20 cellular contexts compared by ENCODE assay signal in the genomic region with DNA sequence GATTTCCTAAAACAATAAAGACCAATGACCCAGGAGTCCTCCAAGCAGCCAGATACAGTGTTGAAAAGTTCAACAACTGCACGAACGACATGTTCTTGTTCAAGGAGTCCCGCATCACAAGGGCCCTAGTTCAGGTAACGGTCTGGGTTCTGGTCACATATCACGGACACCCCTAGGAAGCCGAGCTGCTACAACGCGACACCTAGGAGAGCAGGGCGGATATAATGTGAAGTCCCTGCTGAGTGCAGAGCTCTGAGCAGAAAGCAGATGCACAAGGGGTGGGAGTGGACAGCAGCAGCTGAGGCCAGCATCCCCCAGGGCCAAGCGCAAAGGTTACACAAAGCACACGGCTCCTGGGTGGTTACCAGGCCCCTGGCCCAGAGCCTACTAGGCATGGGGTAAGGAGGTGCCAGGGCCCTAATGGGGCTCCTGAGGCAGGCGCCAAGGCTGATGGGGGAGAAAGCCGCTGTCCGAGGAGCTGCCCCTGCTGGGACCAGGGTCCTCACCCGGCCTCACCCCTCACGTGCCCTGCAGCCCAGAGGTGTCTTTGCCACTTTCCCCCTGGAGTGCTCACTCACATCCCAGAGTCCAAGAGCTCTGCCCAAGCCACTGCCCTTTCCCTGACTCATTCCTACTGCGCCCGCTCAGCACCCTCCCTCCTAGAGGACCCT. TPM values are rescaled to one million over a fixed set of nuclear protein-coding genes. Genes with fewer than 3 reads are reported as not detected.
DNase-seq lines count a peak whose midpoint lies in the region; ATAC-seq and TF ChIP-seq lines count a peak whose summit lies in the region.
"Had no signal": no experiment of that assay in that cellular context is flagged by ENCODE, and none has a peak within 500 bp of the region (broad histone marks: within the 10 kb centered on the region; RNA-seq: fewer than 3 reads in every experiment).

No MANE protein-coding gene starts in this region.

- no peak overlapping the region for H3K23ac ChIP-seq in H9 (ENCODE audit: insufficient read length, low read depth, low read length)

- H3K4me3 ChIP-seq in tibial nerve = no peak overlapping the region
- H3K4me3 ChIP-seq: breast epithelium, dorsolateral prefrontal cortex, ovary had no signal

- no peak overlapping the region for H2AFZ ChIP-seq in H9 (ENCODE audit: low read length)

- H3K56ac ChIP-seq in H9 (ENCODE audit: insufficient read length, low read depth, low read length) = no peak overlapping the region

- no peak overlapping the region for H3K14ac ChIP-seq in H9 (ENCODE audit: insufficient read depth, low read length)

- no peaks in the 10 kb centered on the region for H3K27me3 ChIP-seq in H9 (ENCODE audit: insufficient read depth, low read length)
- H3K27me3 ChIP-seq in tibial nerve = no peaks in the 10 kb centered on the region
- H3K27me3 ChIP-seq: breast epithelium, dorsolateral prefrontal cortex, ovary had no signal

- H3K4ac ChIP-seq in H9 (ENCODE audit: low read depth, low read length) = no peak overlapping the region

- H3K9me3 Mint-ChIP-seq in activated CD4-positive, alpha-beta T cell treated with anti-CD3 and anti-CD28 coated beads, Interleukin-2, amount 10 ng/mL, durations not matched to agents 24 days and 14 days = no peaks in the 10 kb centered on the region
- no peaks in the 10 kb centered on the region for H3K9me3 Mint-ChIP-seq in activated CD4-positive, alpha-beta T cell treated with anti-CD3 and anti-CD28 coated beads for 36 hours (ENCODE audit: low read depth)
- H3K9me3 Mint-ChIP-seq in H9 = no peaks in the 10 kb centered on the region; a peak in 1 of 5 replicates
- no peaks in the 10 kb centered on the region for H3K9me3 Mint-ChIP-seq in effector memory CD8-positive, alpha-beta T cell
- H3K9me3 Mint-ChIP-seq: activated naive CD8-positive, alpha-beta T cell treated with anti-CD3 and anti-CD28 coated beads, Interleukin-2, amount 50 U/mL, for 24 hours had no signal

- no peak overlapping the region for H2AK5ac ChIP-seq in H9 (ENCODE audit: insufficient read length, low read length)

- H3K27ac Mint-ChIP-seq in activated CD4-positive, alpha-beta T cell treated with anti-CD3 and anti-CD28 coated beads, Interleukin-2, amount 10 ng/mL, durations not matched to agents 24 days and 14 days = peak overlapping the region; percentile 71
- H3K27ac Mint-ChIP-seq in activated CD4-positive, alpha-beta T cell treated with anti-CD3 and anti-CD28 coated beads for 36 hours = no peak overlapping the region
- no peak overlapping the region; a peak in 1 of 7 replicates for H3K27ac Mint-ChIP-seq in H9
- peak overlapping the region; percentile 99 for H3K27ac Mint-ChIP-seq in effector memory CD8-positive, alpha-beta T cell
- H3K27ac Mint-ChIP-seq: activated naive CD8-positive, alpha-beta T cell treated with anti-CD3 and anti-CD28 coated beads, Interleukin-2, amount 50 U/mL, for 24 hours had no signal

- H2BK120ac ChIP-seq in H9 (ENCODE audit: low read depth, low read length, poor library complexity, severe bottlenecking) = no peak overlapping the region

- no peaks in the 10 kb centered on the region for H3K79me1 ChIP-seq in H9 (ENCODE audit: insufficient read depth, low read depth, low read length, poor library complexity, severe bottlenecking)

- no peak overlapping the region for H2BK20ac ChIP-seq in H9 (ENCODE audit: low read depth, low read length, poor library complexity, severe bottlenecking)

- TF ChIP-seq EP300 in tibial nerve (IDR thresholded peaks at IDR 0.05) = no peak

- no peaks in the 10 kb centered on the region for H4K20me1 ChIP-seq in H9 (ENCODE audit: control insufficient read depth, insufficient read depth, insufficient read length)

- H4K91ac ChIP-seq in H9 (ENCODE audit: insufficient read length, low read depth, low read length) = no peak overlapping the region

- no peak overlapping the region for H2BK12ac ChIP-seq in H9 (ENCODE audit: insufficient read length, low read depth, low read length)

- H3K23me2 ChIP-seq in H9 (ENCODE audit: insufficient read length, low read depth, low read length, poor library complexity, severe bottlenecking) = no peaks in the 10 kb centered on the region

- peaks cover 28% of the 10 kb centered on the region for H3K4me1 Mint-ChIP-seq in activated CD4-positive, alpha-beta T cell treated with anti-CD3 and anti-CD28 coated beads, Interleukin-2, amount 10 ng/mL, durations not matched to agents 24 days and 14 days
- H3K4me1 Mint-ChIP-seq in activated CD4-positive, alpha-beta T cell treated with anti-CD3 and anti-CD28 coated beads for 36 hours = peaks cover 17% of the 10 kb centered on the region
- H3K4me1 Mint-ChIP-seq in H9 = peaks cover 6 to 12% of the 10 kb centered on the region in 2 experiments
- peaks cover 76% of the 10 kb centered on the region in 2 donors for H3K4me1 Mint-ChIP-seq in effector memory CD8-positive, alpha-beta T cell (ENCODE audit: low read depth in 2 of 2)

- no peaks in the 10 kb centered on the region for H3K79me2 ChIP-seq in H9 (ENCODE audit: insufficient read depth, low read length)

- H3K18ac ChIP-seq in H9 (ENCODE audit: insufficient read length, low read depth, low read length) = no peak overlapping the region

- H3K9me3 ChIP-seq in H9 (ENCODE audit: control insufficient read depth, low read depth, low read length) (no peaks in the 10 kb centered on the region), tibial nerve (no peaks in the 10 kb centered on the region)
- H3K9me3 ChIP-seq: breast epithelium, ovary had no signal

- no peak overlapping the region for H3T11ph ChIP-seq in H9 (ENCODE audit: low read length)

- H2BK5ac ChIP-seq in H9 (ENCODE audit: insufficient read length, low read length) = no peak overlapping the region

- peaks cover 0 to 77% (median 0%) of the 10 kb centered on the region in 3 donors for H3K36me3 ChIP-seq in tibial nerve
- H3K36me3 ChIP-seq: breast epithelium, ovary had no signal

- H4K8ac ChIP-seq in H9 (replicated peaks; ENCODE audit: insufficient read length, low read depth, low read length) = no peak overlapping the region

- no peaks in the 10 kb centered on the region for H3K27me3 Mint-ChIP-seq in activated CD4-positive, alpha-beta T cell treated with anti-CD3 and anti-CD28 coated beads, Interleukin-2, amount 10 ng/mL, durations not matched to agents 24 days and 14 days
- H3K27me3 Mint-ChIP-seq in activated CD4-positive, alpha-beta T cell treated with anti-CD3 and anti-CD28 coated beads for 36 hours = no peaks in the 10 kb centered on the region
- H3K27me3 Mint-ChIP-seq in H9 (ENCODE audit: low read depth) = no peaks in the 10 kb centered on the region
- no peaks in the 10 kb centered on the region for H3K27me3 Mint-ChIP-seq in effector memory CD8-positive, alpha-beta T cell
- H3K27me3 Mint-ChIP-seq: activated naive CD8-positive, alpha-beta T cell treated with anti-CD3 and anti-CD28 coated beads, Interleukin-2, amount 50 U/mL, for 24 hours had no signal

- no peak for TF ChIP-seq POLR2A in tibial nerve (IDR thresholded peaks at IDR 0.05)

- no peak overlapping the region for H3K9ac ChIP-seq in H9 (ENCODE audit: extremely low read depth, insufficient read length, low read length)

- H3K27ac ChIP-seq in H9 (ENCODE audit: insufficient read length, low read depth, low read length) (no peak overlapping the region), tibial nerve (no peak overlapping the region)
- H3K27ac ChIP-seq: breast epithelium, ovary, WERI-Rb-1 had no signal

- intact Hi-C loops in activated CD4-positive, alpha-beta T cell treated with anti-CD3 and anti-CD28 coated beads, Interleukin-2, amount 10 ng/mL, durations not matched to agents 24 days and 14 days (cut with micrococcal nuclease) = no loop called here
- intact Hi-C loops in activated CD4-positive, alpha-beta T cell treated with anti-CD3 and anti-CD28 coated beads for 36 hours (cut with DNase I, micrococcal nuclease) = no loop called here
- intact Hi-C loops in sciatic nerve (cut with DNase I) = no loop called here

- peaks cover 62% of the 10 kb centered on the region for H3K36me3 Mint-ChIP-seq in activated CD4-positive, alpha-beta T cell treated with anti-CD3 and anti-CD28 coated beads, Interleukin-2, amount 10 ng/mL, durations not matched to agents 24 days and 14 days (ENCODE audit: low read depth)
- peaks cover 17% of the 10 kb centered on the region for H3K36me3 Mint-ChIP-seq in activated CD4-positive, alpha-beta T cell treated with anti-CD3 and anti-CD28 coated beads for 36 hours (ENCODE audit: low read depth)
- H3K36me3 Mint-ChIP-seq in H9 (ENCODE audit: insufficient read depth in 1 of 3, low read depth in 3 of 3) = peaks cover 3 to 16% (median 6%) of the 10 kb centered on the region in 3 experiments; a peak in 6 of 7 replicates
- H3K36me3 Mint-ChIP-seq in effector memory CD8-positive, alpha-beta T cell (ENCODE audit: insufficient read depth) = peaks cover 100% of the 10 kb centered on the region

- H3K4me3 Mint-ChIP-seq in activated CD4-positive, alpha-beta T cell treated with anti-CD3 and anti-CD28 coated beads, Interleukin-2, amount 10 ng/mL, durations not matched to agents 24 days and 14 days = no peak overlapping the region
- no peak overlapping the region for H3K4me3 Mint-ChIP-seq in activated CD4-positive, alpha-beta T cell treated with anti-CD3 and anti-CD28 coated beads for 36 hours
- no peak overlapping the region for H3K4me3 Mint-ChIP-seq in H9
- H3K4me3 Mint-ChIP-seq in effector memory CD8-positive, alpha-beta T cell = peak overlapping the region; percentile 38 to 79
- H3K4me3 Mint-ChIP-seq: activated naive CD8-positive, alpha-beta T cell treated with anti-CD3 and anti-CD28 coated beads, Interleukin-2, amount 50 U/mL, for 24 hours had no signal

- no peak overlapping the region for H3K4me2 ChIP-seq in H9 (ENCODE audit: insufficient read depth, insufficient read length, low read length)

- no peak for TF ChIP-seq CTCF in H9 (conservative IDR thresholded peaks at IDR 0.05)
- no peak for TF ChIP-seq CTCF in tibial nerve (IDR thresholded peaks at IDR 0.05)

- no peak overlapping the region for H2BK15ac ChIP-seq in H9 (ENCODE audit: low read depth, low read length)

- no peak overlapping the region for H4K5ac ChIP-seq in H9 (ENCODE audit: insufficient read length, low read depth, low read length)

- ATAC-seq in activated CD4-positive, alpha-beta T cell treated with anti-CD3 and anti-CD28 coated beads for 36 hours = no peak
- ATAC-seq in effector memory CD8-positive, alpha-beta T cell (replicated peaks) = no peak
- ATAC-seq in sciatic nerve = no peak
- no peak for ATAC-seq in HG03442 (IDR thresholded peaks at IDR 0.05; ENCODE audit: unreplicated experiment)
- ATAC-seq: activated naive CD8-positive, alpha-beta T cell treated with anti-CD3 and anti-CD28 coated beads, Interleukin-2, amount 50 U/mL, for 24 hours; left ventricle myocardium superior had no signal

- H3K4me1 ChIP-seq in H9 (ENCODE audit: insufficient read depth, low read length) = no peaks in the 10 kb centered on the region
- no peaks in the 10 kb centered on the region for H3K4me1 ChIP-seq in tibial nerve
- H3K4me1 ChIP-seq: breast epithelium had no signal

- POLR2A ChIA-PET in activated CD4-positive, alpha-beta T cell treated with anti-CD3 and anti-CD28 coated beads for 36 hours (lab: Charles Lee) = no interaction called here

- CTCF ChIA-PET in activated CD4-positive, alpha-beta T cell treated with anti-CD3 and anti-CD28 coated beads for 36 hours (lab: Charles Lee) = interaction anchor here (0.6 kb wide), 1 partner anchor 988 kb away, joined by 3 read pairs; no protein-coding TSS in a partner anchor

- no CpG with 5 or more reads among the region's 18 CpGs for WGBS in H9 (ENCODE audit: extremely low coverage, insufficient read length, low lambda C conversion rate)
- WGBS in tibial nerve, 2 donors = 84 to 85% methylated on average over 18 of the region's 18 CpGs

- no peak for DNase-seq in activated CD4-positive, alpha-beta T cell treated with anti-CD3 and anti-CD28 coated beads, Interleukin-2, amount 10 ng/mL, durations not matched to agents 24 days and 14 days
- no peak for DNase-seq in activated CD4-positive, alpha-beta T cell treated with anti-CD3 and anti-CD28 coated beads for 36 hours
- DNase-seq in H9 (peak; percentile 17), sciatic nerve (ENCODE audit: low spot score) (peak; percentile 52), tibial nerve (ENCODE audit: low spot score in 2 of 2) (no peak), SK-N-DZ (ENCODE audit: low spot score) (no peak)
- no peak for DNase-seq in effector memory CD8-positive, alpha-beta T cell
- DNase-seq: activated naive CD8-positive, alpha-beta T cell treated with anti-CD3 and anti-CD28 coated beads, Interleukin-2, amount 50 U/mL, for 24 hours; left ventricle myocardium superior; NCI-H1105 treated with DMSO at 0.1 percent for 48 hours; NCI-H2107; NCI-H69; SHP77 treated with DMSO at 0.1 percent for 48 hours; WERI-Rb-1 had no signal

RNA-seq across cellular contexts. Expression of gene CST7, which starts 8.4 kb away (rescaled TPM):
- total RNA-seq in activated CD4-positive, alpha-beta T cell treated with anti-CD3 and anti-CD28 coated beads, Interleukin-2, amount 10 ng/mL, durations not matched to agents 24 days and 14 days = 115 and 117 TPM in 2 replicates
- 10 to 100 TPM; 10.7 to 14.0 TPM for total RNA-seq in activated CD4-positive, alpha-beta T cell treated with anti-CD3 and anti-CD28 coated beads for 36 hours
- total RNA-seq in H9 (2021) = not detected in 2 replicates
- 6.7 TPM for total RNA-seq in sciatic nerve
- 1 to 10 TPM in 1 of 4 donors, under 1 TPM in 1, not detected in 2; 0.84 to 6.1 TPM for total RNA-seq in tibial nerve
- polyA plus RNA-seq in SK-N-DZ (2014; cell fraction: cytosol; rRNA removed) = not detected in 2 replicates
- not detected in 2 replicates for polyA plus RNA-seq in SK-N-DZ (2014; cell fraction: nucleus; rRNA removed)
- total RNA-seq: A172 had no signal
- polyA plus RNA-seq: BJ had no signal

RNA-seq across cellular contexts. Expression of gene APMAP, which starts 35.1 kb away (rescaled TPM):
- 56.4 and 56.8 TPM in 2 replicates for total RNA-seq in activated CD4-positive, alpha-beta T cell treated with anti-CD3 and anti-CD28 coated beads, Interleukin-2, amount 10 ng/mL, durations not matched to agents 24 days and 14 days
- total RNA-seq in activated CD4-positive, alpha-beta T cell treated with anti-CD3 and anti-CD28 coated beads for 36 hours = 10 to 100 TPM; 26.8 to 34.0 TPM
- total RNA-seq in H9 (2021) (67.8 and 69.1 TPM in 2 replicates), sciatic nerve (47.3 TPM), tibial nerve (10 to 100 TPM; 45.3 to 83.1 (median 54.1) TPM)
- polyA plus RNA-seq in SK-N-DZ (2014; cell fraction: cytosol; rRNA removed) = 119 and 121 TPM in 2 replicates
- 70.2 and 80.1 TPM in 2 replicates for polyA plus RNA-seq in SK-N-DZ (2014; cell fraction: nucleus; rRNA removed)

Comparison
In these comparisons a context has a peak if more than half of its experiments do, and no peak if none do; other contexts are left out.
1. H3K27ac Mint-ChIP-seq: peak in activated CD4-positive, alpha-beta T cell treated with anti-CD3 and anti-CD28 coated beads, Interleukin-2, amount 10 ng/mL, durations not matched to agents 24 days and 14 days (single experiment) and effector memory CD8-positive, alpha-beta T cell (2 of 2); none in activated CD4-positive, alpha-beta T cell treated with anti-CD3 and anti-CD28 coated beads for 36 hours (single experiment) and H9 (0 of 3).
2. DNase-seq: peak in H9 (single experiment) and sciatic nerve (single experiment); none in activated CD4-positive, alpha-beta T cell treated with anti-CD3 and anti-CD28 coated beads, Interleukin-2, amount 10 ng/mL, durations not matched to agents 24 days and 14 days (single experiment), activated CD4-positive, alpha-beta T cell treated with anti-CD3 and anti-CD28 coated beads for 36 hours (single experiment), effector memory CD8-positive, alpha-beta T cell (0 of 3), tibial nerve (0 of 2) and SK-N-DZ (single experiment).
3. H3K4me3 Mint-ChIP-seq: peak in effector memory CD8-positive, alpha-beta T cell (2 of 2); none in activated CD4-positive, alpha-beta T cell treated with anti-CD3 and anti-CD28 coated beads, Interleukin-2, amount 10 ng/mL, durations not matched to agents 24 days and 14 days (single experiment), activated CD4-positive, alpha-beta T cell treated with anti-CD3 and anti-CD28 coated beads for 36 hours (single experiment) and H9 (0 of 2).